In the genomic region with DNA sequence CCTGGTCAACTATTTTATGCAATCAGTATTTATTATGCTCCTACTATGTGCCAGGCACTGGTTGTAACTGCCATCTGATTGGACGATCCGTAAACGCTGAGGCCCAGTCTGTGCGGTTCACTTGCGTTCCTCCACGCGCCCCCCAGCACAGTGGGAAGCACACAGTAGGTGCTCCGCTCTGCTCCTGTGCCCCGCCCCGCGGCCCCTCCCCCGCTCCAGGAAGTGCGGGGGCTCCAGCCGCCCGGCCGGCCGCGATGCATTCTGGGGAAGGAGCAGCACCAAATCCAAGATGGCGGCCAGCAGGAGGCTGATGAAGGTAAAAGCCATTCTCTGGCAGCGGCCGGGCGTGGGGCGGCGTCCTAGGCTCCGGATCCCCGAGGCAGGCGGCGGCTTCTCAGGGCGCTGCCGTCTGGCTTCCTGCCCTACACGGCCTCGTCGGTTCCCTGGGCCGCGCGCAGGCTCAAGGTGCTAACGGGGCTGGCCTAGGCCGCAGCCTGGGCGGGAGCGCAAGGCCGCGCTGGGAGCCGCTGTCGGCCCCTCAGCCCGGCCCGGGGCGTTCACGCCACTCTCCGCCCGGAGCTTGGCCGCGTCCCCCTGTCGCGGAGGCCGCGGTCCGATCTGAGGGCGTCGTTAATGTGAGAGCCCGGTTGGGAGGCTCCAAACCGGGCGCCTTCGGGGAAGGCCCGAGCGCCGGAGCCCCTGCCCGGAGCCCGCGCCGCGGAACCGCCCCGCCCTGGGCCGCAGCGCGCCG, we compare ENCODE assay signal across 8 cellular contexts. TPM values are rescaled to one million over a fixed set of nuclear protein-coding genes. Genes with fewer than 3 reads are reported as not detected.
DNase-seq lines count a peak whose midpoint lies in the region; ATAC-seq and TF ChIP-seq lines count a peak whose summit lies in the region.

A gene (plus strand): TSS at position 259 of the 751 bp plus-strand sequence. CDS start 31 bp downstream, at position 290.

- CTCF ChIA-PET in AG04449 (lab: Yijun Ruan, JAX) = interaction anchor here (1.5 kb wide), 1 partner anchor 61 kb away, joined by 5 read pairs; no protein-coding TSS in a partner anchor

- no peaks in the 10 kb centered on the region for H3K27me3 Mint-ChIP-seq in nephron (ENCODE audit: low read depth)

- H3K36me3 Mint-ChIP-seq in nephron (ENCODE audit: low read depth) = peaks cover under 1% of the 10 kb centered on the region

- peak within 1 kb of the TSS; percentile 92 to 97 (median 96) for H3K4me3 Mint-ChIP-seq in nephron

- peaks cover 33% of the 10 kb centered on the region for H3K4me1 Mint-ChIP-seq in nephron

- no peaks in the 10 kb centered on the region for H3K9me3 Mint-ChIP-seq in nephron

- TF ChIP-seq CTCF in AG04449 (IDR thresholded peaks at IDR 0.05; ENCODE audit: insufficient read depth, low read length, missing control alignments) (no peak), nephron (IDR thresholded peaks at IDR 0.05; ENCODE audit: unreplicated experiment in 3 of 3) (no peak)

- no peaks in the 10 kb centered on the region for H3K27me3 ChIP-seq in SJCRH30

- DNase-seq in AG04449 (ENCODE audit: low read depth, low spot score) (no peak), SJCRH30 (peak; percentile 86), activated gamma-delta T cell (lab: John Stamatoyannopoulos, UW) (peak; percentile 66), fibroblast of the conjunctiva (ENCODE audit: low read depth) (peak; percentile 32)
- peak; percentile 67 for DNase-seq in Jurkat, Clone E6-1 (ENCODE audit: low read depth, low spot score)
- DNase-seq in stimulated activated naive CD4-positive, alpha-beta T cell treated with Interleukin-2 at 50 U/mL for 16 hours (lab: John Stamatoyannopoulos, UW) = peak; percentile 84

- H3K27ac ChIP-seq in SJCRH30 = peak within 1 kb of the TSS; percentile 87

- POLR2A ChIA-PET in AG04449 (lab: Yijun Ruan, JAX) = interaction anchor here (0.7 to 0.9 kb wide), 2 partner anchors 27 to 62 kb away, joined by 3 to 4 read pairs; no protein-coding TSS in a partner anchor

- H3K9me3 ChIP-seq in SJCRH30 (replicated peaks) = no peaks in the 10 kb centered on the region

- H3K4me3 ChIP-seq in AG04449 (ENCODE audit: low read depth, low read length) = peak within 1 kb of the TSS; percentile 83
- peak within 1 kb of the TSS; percentile 96 for H3K4me3 ChIP-seq in Jurkat, Clone E6-1 (ENCODE audit: low read length)
- peak within 1 kb of the TSS; percentile 95 for H3K4me3 ChIP-seq in SJCRH30

- ATAC-seq in GM19025 (IDR thresholded peaks at IDR 0.05; ENCODE audit: low read depth, unreplicated experiment) = peak; percentile 48

- H3K4me1 ChIP-seq in SJCRH30 = peaks cover 3% of the 10 kb centered on the region; the same call in 1 of the 2 replicates

- peaks cover 18% of the 10 kb centered on the region for H3K36me3 ChIP-seq in SJCRH30

- H3K27ac Mint-ChIP-seq in nephron = peak within 1 kb of the TSS; percentile 85 to 97 (median 97)

RNA-seq across cellular contexts. Expression of the gene that starts here (rescaled TPM):
- polyA plus RNA-seq in Jurkat, Clone E6-1 (2012; ENCODE audit: insufficient read depth, insufficient read length) = 68.3 TPM
- total RNA-seq in SJCRH30 (2014; rRNA removed; shearing (Covaris generic)) = 102 and 103 TPM in 2 replicates
